In the genomic region with DNA sequence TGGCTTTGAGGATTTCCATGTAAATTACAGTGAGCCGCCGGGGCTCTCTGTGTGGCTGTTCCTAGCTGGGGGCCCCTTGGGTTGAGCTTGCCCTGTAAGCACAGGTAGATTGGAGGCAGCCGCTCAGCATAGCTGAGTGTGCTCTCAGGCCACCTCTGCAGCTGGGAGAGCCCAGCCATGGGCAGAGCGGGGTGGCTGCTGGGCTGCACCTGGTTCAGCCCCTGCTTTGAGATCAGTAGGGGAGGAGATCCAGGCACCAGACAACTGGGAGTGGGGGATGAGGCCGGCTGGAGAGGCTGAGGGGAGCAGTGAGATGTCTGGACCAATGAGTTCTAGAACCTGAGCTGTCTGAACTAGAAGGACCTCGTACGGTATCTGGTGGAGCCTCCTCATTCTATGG, we compare ENCODE assay signal across 22 cellular contexts. TPM values are rescaled to one million over a fixed set of nuclear protein-coding genes. Genes with fewer than 3 reads are reported as not detected.
"Had no signal": no experiment of that assay in that cellular context is flagged by ENCODE, and none has a peak within 500 bp of the region (broad histone marks: within the 10 kb centered on the region; RNA-seq: fewer than 3 reads in every experiment).

No MANE protein-coding gene starts in this region.

- H3K27me3 ChIP-seq: adrenal gland, hepatocyte, pancreas, tibial nerve, vagina had no signal

- H3K4me2 ChIP-seq: hepatocyte had no signal

- H3K27ac Mint-ChIP-seq: activated naive CD8-positive, alpha-beta T cell; activated T-helper 2 cell treated with anti-CD3 and anti-CD28 coated beads, Interferon-gamma antibody, Interleukin-2, Interleukin-4, amounts not matched to agents 10 μg/mL and 5 μg/mL and 100 μg/mL, durations not matched to agents 14 hours and 24 hours and 36 hours; immature natural killer cell; nephron; stimulated activated naive CD8-positive, alpha-beta T cell treated with anti-CD3 and anti-CD28 coated beads, Interleukin-15, Interleukin-2, amounts not matched to agents 100 ng/mL and 50 ng/mL, for 24 hours had no signal

- H3K36me3 Mint-ChIP-seq: activated naive CD8-positive, alpha-beta T cell; immature natural killer cell had no signal

- H3K4me3 Mint-ChIP-seq: activated naive CD8-positive, alpha-beta T cell; immature natural killer cell; nephron; stimulated activated naive CD8-positive, alpha-beta T cell treated with anti-CD3 and anti-CD28 coated beads, Interleukin-15, Interleukin-2, amounts not matched to agents 100 ng/mL and 50 ng/mL, for 24 hours had no signal

- H3K79me2 ChIP-seq: hepatocyte had no signal

- ATAC-seq: left lobe of liver, pancreas, psoas muscle, right cardiac atrium had no signal

- H3K4me3 ChIP-seq: adrenal gland, hepatocyte, pancreas, psoas muscle, skin epidermis, tibial nerve, vagina had no signal

- H3K36me3 ChIP-seq: adrenal gland, pancreas, tibial nerve, vagina had no signal

- H3K27ac ChIP-seq: adrenal gland, hepatocyte, pancreas, psoas muscle, skin epidermis, tibial nerve, vagina had no signal

- DNase-seq: activated naive CD4-positive, alpha-beta T cell; activated T-cell treated with anti-CD3 and anti-CD28 coated beads, Interleukin-2, amount 50 U/mL, for 1 hour; adrenal gland; cerebellar nuclear complex; foreskin fibroblast; immature natural killer cell; pancreas; psoas muscle; right cardiac atrium; stimulated activated CD4-positive, alpha-beta T cell treated with anti-CD3 and anti-CD28 coated beads, Interleukin-1b, Interleukin-23, amount 100 ng/mL, for 48 hours; T-helper 1 cell had no signal

- H3K9me3 ChIP-seq: adrenal gland, pancreas, psoas muscle, tibial nerve, vagina had no signal

- H2AFZ ChIP-seq: hepatocyte had no signal

- H3K4me1 ChIP-seq: adrenal gland, pancreas, psoas muscle, tibial nerve had no signal

- H3K9me3 Mint-ChIP-seq: activated T-helper 2 cell treated with anti-CD3 and anti-CD28 coated beads, Interferon-gamma antibody, Interleukin-2, Interleukin-4, amounts not matched to agents 10 μg/mL and 5 μg/mL and 100 μg/mL, durations not matched to agents 14 hours and 24 hours and 36 hours; immature natural killer cell; nephron; stimulated activated naive CD8-positive, alpha-beta T cell treated with anti-CD3 and anti-CD28 coated beads, Interleukin-15, Interleukin-2, amounts not matched to agents 100 ng/mL and 50 ng/mL, for 24 hours had no signal

- H3K27me3 Mint-ChIP-seq: activated naive CD8-positive, alpha-beta T cell; stimulated activated naive CD8-positive, alpha-beta T cell treated with anti-CD3 and anti-CD28 coated beads, Interleukin-15, Interleukin-2, amounts not matched to agents 100 ng/mL and 50 ng/mL, for 24 hours had no signal

RNA-seq across cellular contexts. Expression of gene CACNA1C, which starts 44.8 kb away (rescaled TPM):
- total RNA-seq: epithelial cell of proximal tubule, myocyte had no signal
